Comparison of ENCODE assay signal across 8 cellular contexts in genomic region chr10:5210261-5210660, GRCh38. TPM values are rescaled to one million over a fixed set of nuclear protein-coding genes. Genes with fewer than 3 reads are reported as not detected.
"Had no signal": no experiment of that assay in that cellular context is flagged by ENCODE, and none has a peak within 500 bp of the region (broad histone marks: within the 10 kb centered on the region; RNA-seq: fewer than 3 reads in every experiment).

No MANE protein-coding gene starts in this region.

RNA-seq across cellular contexts. Expression of gene AKR1C4, which starts 13.6 kb away (rescaled TPM):
- total RNA-seq: activated CD4-positive, alpha-beta T cell treated with anti-CD3 and anti-CD28 coated beads, Interleukin-2, amount 10 ng/mL, durations not matched to agents 24 days and 14 days; activated naive CD4-positive, alpha-beta T cell treated with anti-CD3 and anti-CD28 coated beads, Interleukin-2, amount 50 U/mL, for 72 hours; left cardiac atrium; mammary epithelial cell; mucosa of descending colon; naive thymus-derived CD8-positive, alpha-beta T cell; vagina had no signal
- polyA plus RNA-seq: mammary epithelial cell; naive thymus-derived CD8-positive, alpha-beta T cell had no signal

RNA-seq across cellular contexts. Expression of gene AKR1C8, which starts 25.3 kb away (rescaled TPM):
- total RNA-seq: activated CD4-positive, alpha-beta T cell treated with anti-CD3 and anti-CD28 coated beads, Interleukin-2, amount 10 ng/mL, durations not matched to agents 24 days and 14 days; body of pancreas; mammary epithelial cell; mucosa of descending colon; vagina had no signal
- polyA plus RNA-seq: mammary epithelial cell; naive thymus-derived CD8-positive, alpha-beta T cell had no signal
